ENCODE assay signal across 8 cellular contexts in genomic region chr4:173121044-173121685, GRCh38. TPM values are rescaled to one million over a fixed set of nuclear protein-coding genes. Genes with fewer than 3 reads are reported as not detected.
DNase-seq lines count a peak whose midpoint lies in the region; ATAC-seq and TF ChIP-seq lines count a peak whose summit lies in the region.

No MANE protein-coding gene starts in this region.

- peaks cover 21% of the 10 kb centered on the region for H3K4me1 ChIP-seq in OCI-LY7 (ENCODE audit: insufficient read depth, low read length, poor library complexity, severe bottlenecking)

- H3K27ac ChIP-seq in OCI-LY7 (ENCODE audit: low read depth, low read length, poor library complexity, severe bottlenecking) (no peak overlapping the region), dorsolateral prefrontal cortex (peak overlapping the region in 12 of 59 donors; percentile 0 to 58 (median 27))

- H3K4me2 ChIP-seq in OCI-LY7 (ENCODE audit: low read length), result peak overlapping the region; percentile 34

- intact Hi-C loops in OCI-LY7 (cut with micrococcal nuclease; ENCODE audit: unreplicated experiment), result no loop called here
- intact Hi-C loops in dorsolateral prefrontal cortex (cut with DNase I), result no loop called here

- H3K9me3 ChIP-seq in OCI-LY7 (ENCODE audit: low read length), result no peaks in the 10 kb centered on the region

- ATAC-seq in GM19025 (IDR thresholded peaks at IDR 0.05; ENCODE audit: low read depth, unreplicated experiment) (peak; percentile 98), HG03064 (IDR thresholded peaks at IDR 0.05; ENCODE audit: low read depth, unreplicated experiment) (peak; percentile 99)

- no TSS peak for BruUV-seq in OCI-LY7 (replicated peaks; lab: Mats Ljungman, UMichigan)

- no peaks in the 10 kb centered on the region for H3K27me3 ChIP-seq in dorsolateral prefrontal cortex

- DNase-seq in COLO668 (lab: John Stamatoyannopoulos, UW; ENCODE audit: unreplicated experiment) (peak; percentile 64), OCI-LY7 (ENCODE audit: low spot score) (peak; percentile 70), iPS-NIHi11 (ENCODE audit: low spot score) (peak; percentile 51), RKO (ENCODE audit: low spot score) (no peak), SIG-M5 (lab: John Stamatoyannopoulos, UW) (no peak), dorsolateral prefrontal cortex (no peak)

- H2AFZ ChIP-seq in OCI-LY7 (ENCODE audit: low read length), result peak overlapping the region; percentile 69; the same call in 1 of the 2 replicates

- no peaks in the 10 kb centered on the region for H4K20me1 ChIP-seq in OCI-LY7 (ENCODE audit: insufficient read depth, low read length)

- no peaks in the 10 kb centered on the region for H3K36me3 ChIP-seq in OCI-LY7 (ENCODE audit: insufficient read depth, low read length)

- CTCF ChIA-PET in OCI-LY7 (lab: Charles Lee; ENCODE audit: unreplicated experiment), result no interaction called here

- TF ChIP-seq CTCF in OCI-LY7 (conservative IDR thresholded peaks at IDR 0.05; ENCODE audit: low read length) (no peak), dorsolateral prefrontal cortex (IDR thresholded peaks at IDR 0.05 in 54 of 56, conservative IDR thresholded peaks at IDR 0.05 in 2 of 56; ENCODE audit: low read depth in 1 of 56, partially characterized antibody in 56 of 56) (no peak)

- no peaks in the 10 kb centered on the region for H3K79me2 ChIP-seq in OCI-LY7 (ENCODE audit: insufficient read depth, low read depth, low read length)

- H3K4me3 ChIP-seq in OCI-LY7 (ENCODE audit: low read depth, low read length, poor library complexity, severe bottlenecking), result no peak overlapping the region
- no peak overlapping the region for H3K4me3 ChIP-seq in dorsolateral prefrontal cortex

- no peaks in the 10 kb centered on the region for H3K9me2 ChIP-seq in OCI-LY7 (ENCODE audit: insufficient read depth, low read length)

- POLR2A ChIA-PET in OCI-LY7 (lab: Charles Lee), result interaction anchor here (0.7 to 1.6 kb wide), 4 partner anchors 39 to 54 kb away, joined by 3 to 4 read pairs (median 4); no protein-coding TSS in a partner anchor

RNA-seq across cellular contexts. Expression of gene GALNT7, which starts 47.4 kb away (rescaled TPM):
- 20.3 and 24.8 TPM in 2 replicates for total RNA-seq in OCI-LY7 (2014; rRNA removed; shearing (Covaris generic))
- total RNA-seq in OCI-LY7 (2022) (33.4 and 34.4 TPM in 2 replicates), dorsolateral prefrontal cortex (10 to 100 TPM; 14.2 to 37.5 (median 20.9) TPM)

Comparison
In these comparisons a context has a peak if more than half of its experiments do, and no peak if none do; other contexts are left out.
1. DNase-seq: peak in COLO668 (single experiment), OCI-LY7 (single experiment) and iPS-NIHi11 (single experiment); none in RKO (single experiment), SIG-M5 (single experiment) and dorsolateral prefrontal cortex (0 of 10).